In the genomic region with DNA sequence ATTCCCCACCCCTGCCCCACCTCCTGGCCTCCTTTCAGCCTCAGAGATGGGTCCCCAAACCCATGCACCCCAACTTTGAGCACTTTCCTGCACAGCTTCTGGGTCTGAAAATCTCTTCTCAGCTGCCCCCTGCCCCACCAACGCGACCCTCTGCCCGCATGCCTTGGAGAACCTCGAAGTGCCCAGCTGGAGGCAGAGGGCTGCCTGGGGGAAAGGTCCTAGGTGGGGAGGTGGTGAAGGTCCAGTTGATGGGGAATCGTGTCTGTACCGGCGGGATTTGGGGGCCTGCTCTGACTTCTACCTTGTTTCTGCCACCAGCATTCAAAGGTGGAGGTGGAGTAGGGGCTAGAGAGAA, we compare ENCODE assay signal across 10 cellular contexts. TPM values are rescaled to one million over a fixed set of nuclear protein-coding genes. Genes with fewer than 3 reads are reported as not detected.
DNase-seq lines count a peak whose midpoint lies in the region; ATAC-seq and TF ChIP-seq lines count a peak whose summit lies in the region.
"Had no signal": no experiment of that assay in that cellular context is flagged by ENCODE, and none has a peak within 500 bp of the region (broad histone marks: within the 10 kb centered on the region; RNA-seq: fewer than 3 reads in every experiment).

No MANE protein-coding gene starts in this region.

- H3K9me3 ChIP-seq in HUES6 (ENCODE audit: control insufficient read depth, insufficient read depth, low read depth, low read length) (no peaks in the 10 kb centered on the region), lung (ENCODE audit: control insufficient read depth in 2 of 2, insufficient read depth in 1 of 2, low read length in 1 of 2) (peaks cover 0 to 2% of the 10 kb centered on the region in 2 donors)
- H3K9me3 ChIP-seq: pancreas, SJCRH30 had no signal

- TF ChIP-seq CTCF in lung (IDR thresholded peaks at IDR 0.05; ENCODE audit: control extremely low read depth, extremely low read depth) = no peak

- peaks cover 9% of the 10 kb centered on the region; the same call in 1 of the 2 replicates for H3K36me3 ChIP-seq in HUES6 (ENCODE audit: control insufficient read depth, insufficient read depth, low read length)
- no peaks in the 10 kb centered on the region for H3K36me3 ChIP-seq in lung (ENCODE audit: control insufficient read depth in 2 of 2, insufficient read depth in 2 of 2, low read length in 2 of 2)
- H3K36me3 ChIP-seq: pancreas, SJCRH30 had no signal

- 65 to 72% methylated on average over 7 of the region's 7 CpGs for WGBS in lung, 2 donors

- peak overlapping the region; percentile 55 for H3K4me3 Mint-ChIP-seq in activated naive CD8-positive, alpha-beta T cell treated with anti-CD3 and anti-CD28 coated beads for 36 hours
- H3K4me3 Mint-ChIP-seq in stimulated activated naive CD8-positive, alpha-beta T cell treated with anti-CD3 and anti-CD28 coated beads, Interleukin-15, amount 100 ng/mL, for 72 hours = peak overlapping the region; percentile 3 to 84

- H3K36me3 Mint-ChIP-seq in activated naive CD8-positive, alpha-beta T cell treated with anti-CD3 and anti-CD28 coated beads for 36 hours = no peaks in the 10 kb centered on the region

- no peak overlapping the region; the same call in 1 of the 2 replicates for H3K27ac ChIP-seq in HUES6 (ENCODE audit: low read depth, low read length)
- H3K27ac ChIP-seq in lung (ENCODE audit: low read depth in 1 of 2, low read length in 1 of 2) = peak overlapping the region in 1 of 2 donors; percentile 56
- H3K27ac ChIP-seq: pancreas, SJCRH30 had no signal

- H3K4me3 ChIP-seq in HUES6 (ENCODE audit: low read depth, low read length) (peak overlapping the region; percentile 75), lung (peak overlapping the region; percentile 55)
- H3K4me3 ChIP-seq: SJCRH30 had no signal

- H3K4me1 Mint-ChIP-seq in activated naive CD8-positive, alpha-beta T cell treated with anti-CD3 and anti-CD28 coated beads for 36 hours = peaks cover 28% of the 10 kb centered on the region
- H3K4me1 Mint-ChIP-seq in stimulated activated naive CD8-positive, alpha-beta T cell treated with anti-CD3 and anti-CD28 coated beads, Interleukin-15, amount 100 ng/mL, for 72 hours = peaks cover 38% of the 10 kb centered on the region

- H3K4me1 ChIP-seq in HUES6 (ENCODE audit: control insufficient read depth, insufficient read depth, low read length) (peaks cover 12% of the 10 kb centered on the region; the same call in 1 of the 2 replicates), lung (ENCODE audit: control insufficient read depth in 2 of 2, insufficient read depth in 2 of 2, low read length in 2 of 2) (peaks cover 0 to 4% of the 10 kb centered on the region in 2 donors)
- H3K4me1 ChIP-seq: pancreas, SJCRH30 had no signal

- peak overlapping the region; percentile 86 for H3K9ac ChIP-seq in HUES6 (ENCODE audit: low read length)

- H3K9me3 Mint-ChIP-seq in activated naive CD8-positive, alpha-beta T cell treated with anti-CD3 and anti-CD28 coated beads for 36 hours = no peaks in the 10 kb centered on the region
- H3K9me3 Mint-ChIP-seq in stimulated activated naive CD8-positive, alpha-beta T cell treated with anti-CD3 and anti-CD28 coated beads, Interleukin-15, amount 100 ng/mL, for 72 hours = peaks cover 0 to under 1% of the 10 kb centered on the region in 2 donors

- H3K27ac Mint-ChIP-seq in activated naive CD8-positive, alpha-beta T cell treated with anti-CD3 and anti-CD28 coated beads for 36 hours = no peak overlapping the region
- H3K27ac Mint-ChIP-seq in stimulated activated naive CD8-positive, alpha-beta T cell treated with anti-CD3 and anti-CD28 coated beads, Interleukin-15, amount 100 ng/mL, for 72 hours = peak overlapping the region in 1 of 2 donors; percentile 56

- H3K27me3 ChIP-seq in HUES6 (ENCODE audit: control insufficient read depth, insufficient read depth, low read length) (peaks cover 33% of the 10 kb centered on the region), lung (ENCODE audit: control insufficient read depth, insufficient read depth) (no peaks in the 10 kb centered on the region)
- H3K27me3 ChIP-seq: pancreas, SJCRH30 had no signal

- no peak for DNase-seq in activated naive CD8-positive, alpha-beta T cell treated with anti-CD3 and anti-CD28 coated beads for 36 hours
- DNase-seq in lung (ENCODE audit: low spot score) = no peak
- DNase-seq in stimulated activated naive CD8-positive, alpha-beta T cell treated with anti-CD3 and anti-CD28 coated beads, Interleukin-15, amount 100 ng/mL, for 72 hours = peak in 1 of 2 donors; percentile 3
- no peak for DNase-seq in GM19240 (ENCODE audit: insufficient read length, low spot score)
- DNase-seq: NCI-H526 treated with DMSO at 0.1 percent for 48 hours, SJCRH30 had no signal

- no peak for ATAC-seq in lung (ENCODE audit: insufficient read depth, low FRiP score)
- no peak for ATAC-seq in stimulated activated naive CD8-positive, alpha-beta T cell treated with anti-CD3 and anti-CD28 coated beads, Interleukin-15, amount 100 ng/mL, for 72 hours
- no peak for ATAC-seq in HG02938 (IDR thresholded peaks at IDR 0.05; ENCODE audit: unreplicated experiment)
- ATAC-seq in GM19035 (IDR thresholded peaks at IDR 0.05; ENCODE audit: unreplicated experiment) = no peak
- ATAC-seq: pancreas had no signal

- peaks cover 15% of the 10 kb centered on the region for H3K27me3 Mint-ChIP-seq in activated naive CD8-positive, alpha-beta T cell treated with anti-CD3 and anti-CD28 coated beads for 36 hours
- peaks cover 19% of the 10 kb centered on the region for H3K27me3 Mint-ChIP-seq in stimulated activated naive CD8-positive, alpha-beta T cell treated with anti-CD3 and anti-CD28 coated beads, Interleukin-15, amount 100 ng/mL, for 72 hours

RNA-seq across cellular contexts. Expression of gene NKD1, which starts 1.3 kb away (rescaled TPM):
- total RNA-seq in activated naive CD8-positive, alpha-beta T cell treated with anti-CD3 and anti-CD28 coated beads for 36 hours = under 1 TPM; 0.86 to 0.87 TPM
- total RNA-seq in lung = 10 to 100 TPM; 12.6 to 14.1 TPM
- polyA plus RNA-seq in lung = 1 to 10 TPM; 2.3 to 3.3 TPM

Comparison
In these comparisons a context has a peak if more than half of its experiments do, and no peak if none do; other contexts are left out.
1. RNA of gene NKD1, which starts 1.3 kb away (total RNA-seq): 12.6 to 14.1 TPM in lung; 0.86 to 0.87 TPM in activated naive CD8-positive, alpha-beta T cell treated with anti-CD3 and anti-CD28 coated beads for 36 hours; every median in the first group is over 4 times any median in the second.